In genomic region chr18:811192-812122, GRCh38 we compare ENCODE assay signal across 1 cellular context.
TF ChIP-seq lines count a peak whose summit lies in the region.

No MANE protein-coding gene starts in this region.

TF ChIP-seq in GM12878, 131 proteins besides CTCF, POLR2A, EP300 and RAD21 (continued from another document):
- TF ChIP-seq NKRF (conservative IDR thresholded peaks at IDR 0.05) = peak; percentile 71
- no peak for TF ChIP-seq MTA3 (IDR thresholded peaks at IDR 0.05; ENCODE audit: borderline replicate concordance, low read length)
- TF ChIP-seq MYC (IDR thresholded peaks at IDR 0.05; ENCODE audit: insufficient read depth, insufficient read length, insufficient replicate concordance, low read length, severe bottlenecking) = no peak
- TF ChIP-seq MYB (IDR thresholded peaks at IDR 0.05; ENCODE audit: borderline replicate concordance, low read depth, low read length) = no peak
- no peak for TF ChIP-seq RAD51 (IDR thresholded peaks at IDR 0.05)
- 0 out of 2 replicates have a peak, but pooled peaks have one; percentile 18 for TF ChIP-seq JUNB (IDR thresholded peaks at IDR 0.05)
- TF ChIP-seq EGR1 (IDR thresholded peaks at IDR 0.05; ENCODE audit: borderline replicate concordance in 1 of 2, low read depth in 2 of 2, low read length in 2 of 2) = 0 out of 3 replicates have a peak, but pooled peaks of 1 of the 2 experiments have one; percentile 28
- TF ChIP-seq, protein P1, sequence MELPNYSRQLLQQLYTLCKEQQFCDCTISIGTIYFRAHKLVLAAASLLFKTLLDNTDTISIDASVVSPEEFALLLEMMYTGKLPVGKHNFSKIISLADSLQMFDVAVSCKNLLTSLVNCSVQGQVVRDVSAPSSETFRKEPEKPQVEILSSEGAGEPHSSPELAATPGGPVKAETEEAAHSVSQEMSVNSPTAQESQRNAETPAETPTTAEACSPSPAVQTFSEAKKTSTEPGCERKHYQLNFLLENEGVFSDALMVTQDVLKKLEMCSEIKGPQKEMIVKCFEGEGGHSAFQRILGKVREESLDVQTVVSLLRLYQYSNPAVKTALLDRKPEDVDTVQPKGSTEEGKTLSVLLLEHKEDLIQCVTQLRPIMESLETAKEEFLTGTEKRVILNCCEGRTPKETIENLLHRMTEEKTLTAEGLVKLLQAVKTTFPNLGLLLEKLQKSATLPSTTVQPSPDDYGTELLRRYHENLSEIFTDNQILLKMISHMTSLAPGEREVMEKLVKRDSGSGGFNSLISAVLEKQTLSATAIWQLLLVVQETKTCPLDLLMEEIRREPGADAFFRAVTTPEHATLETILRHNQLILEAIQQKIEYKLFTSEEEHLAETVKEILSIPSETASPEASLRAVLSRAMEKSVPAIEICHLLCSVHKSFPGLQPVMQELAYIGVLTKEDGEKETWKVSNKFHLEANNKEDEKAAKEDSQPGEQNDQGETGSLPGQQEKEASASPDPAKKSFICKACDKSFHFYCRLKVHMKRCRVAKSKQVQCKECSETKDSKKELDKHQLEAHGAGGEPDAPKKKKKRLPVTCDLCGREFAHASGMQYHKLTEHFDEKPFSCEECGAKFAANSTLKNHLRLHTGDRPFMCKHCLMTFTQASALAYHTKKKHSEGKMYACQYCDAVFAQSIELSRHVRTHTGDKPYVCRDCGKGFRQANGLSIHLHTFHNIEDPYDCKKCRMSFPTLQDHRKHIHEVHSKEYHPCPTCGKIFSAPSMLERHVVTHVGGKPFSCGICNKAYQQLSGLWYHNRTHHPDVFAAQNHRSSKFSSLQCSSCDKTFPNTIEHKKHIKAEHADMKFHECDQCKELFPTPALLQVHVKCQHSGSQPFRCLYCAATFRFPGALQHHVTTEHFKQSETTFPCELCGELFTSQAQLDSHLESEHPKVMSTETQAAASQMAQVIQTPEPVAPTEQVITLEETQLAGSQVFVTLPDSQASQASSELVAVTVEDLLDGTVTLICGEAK (IDR thresholded peaks at IDR 0.05; ENCODE audit: borderline replicate concordance) = peak; percentile 60; the same call in 1 of the 2 replicates
- peak; percentile 71 for TF ChIP-seq IKZF1 (conservative IDR thresholded peaks at IDR 0.05)
- no peak for TF ChIP-seq ASH2L (IDR thresholded peaks at IDR 0.05; ENCODE audit: borderline replicate concordance, low read depth)
- 0 out of 2 replicates have a peak, but pooled peaks have one; percentile 17 for TF ChIP-seq MXI1 (IDR thresholded peaks at IDR 0.05; ENCODE audit: low read depth, low read length)
- peak; percentile 63; the same call in 1 of the 2 replicates for TF ChIP-seq SIN3A (IDR thresholded peaks at IDR 0.05; ENCODE audit: low read depth, low read length)
- no peak for TF ChIP-seq SIX5 (IDR thresholded peaks at IDR 0.05; ENCODE audit: low read depth, low read length, severe bottlenecking)
- 0 out of 2 replicates have a peak, but pooled peaks have one; percentile 30 for TF ChIP-seq CHD1 (IDR thresholded peaks at IDR 0.05; ENCODE audit: low read depth, low read length)
- peak; percentile 54; the same call in 1 of the 2 replicates for TF ChIP-seq GATAD2B (conservative IDR thresholded peaks at IDR 0.05; ENCODE audit: low read depth)
- no peak for TF ChIP-seq PML (IDR thresholded peaks at IDR 0.05; ENCODE audit: low read length)
